ENCODE assay signal across 1 cellular context in the genomic region with DNA sequence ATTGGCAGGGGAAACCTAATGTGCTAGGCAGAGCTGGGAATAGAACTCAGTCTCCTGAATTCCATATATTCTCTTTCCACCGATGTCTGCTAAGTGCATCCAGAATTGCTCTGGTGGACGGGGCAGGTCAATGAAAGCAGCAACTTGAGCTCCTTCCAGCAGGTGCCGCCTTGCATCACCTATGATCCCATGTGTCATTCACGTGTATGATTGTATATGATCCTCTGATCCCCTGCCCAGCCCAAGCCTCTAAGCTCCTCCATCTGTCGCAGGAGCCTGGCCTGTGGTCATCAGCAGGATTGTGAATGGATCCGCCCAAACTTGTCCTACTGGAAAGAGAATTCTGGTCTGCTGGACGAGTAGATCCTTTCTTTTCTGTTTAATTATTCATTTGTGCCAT.
TF ChIP-seq lines count a peak whose summit lies in the region.

No MANE protein-coding gene starts in this region.

TF ChIP-seq in K562, 482 proteins besides CTCF, POLR2A, EP300 and RAD21 (continued from another document):
- TF ChIP-seq, protein P1, sequence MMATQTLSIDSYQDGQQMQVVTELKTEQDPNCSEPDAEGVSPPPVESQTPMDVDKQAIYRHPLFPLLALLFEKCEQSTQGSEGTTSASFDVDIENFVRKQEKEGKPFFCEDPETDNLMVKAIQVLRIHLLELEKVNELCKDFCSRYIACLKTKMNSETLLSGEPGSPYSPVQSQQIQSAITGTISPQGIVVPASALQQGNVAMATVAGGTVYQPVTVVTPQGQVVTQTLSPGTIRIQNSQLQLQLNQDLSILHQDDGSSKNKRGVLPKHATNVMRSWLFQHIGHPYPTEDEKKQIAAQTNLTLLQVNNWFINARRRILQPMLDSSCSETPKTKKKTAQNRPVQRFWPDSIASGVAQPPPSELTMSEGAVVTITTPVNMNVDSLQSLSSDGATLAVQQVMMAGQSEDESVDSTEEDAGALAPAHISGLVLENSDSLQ (IDR thresholded peaks at IDR 0.05) = peak; percentile 57
- TF ChIP-seq, protein P2, sequence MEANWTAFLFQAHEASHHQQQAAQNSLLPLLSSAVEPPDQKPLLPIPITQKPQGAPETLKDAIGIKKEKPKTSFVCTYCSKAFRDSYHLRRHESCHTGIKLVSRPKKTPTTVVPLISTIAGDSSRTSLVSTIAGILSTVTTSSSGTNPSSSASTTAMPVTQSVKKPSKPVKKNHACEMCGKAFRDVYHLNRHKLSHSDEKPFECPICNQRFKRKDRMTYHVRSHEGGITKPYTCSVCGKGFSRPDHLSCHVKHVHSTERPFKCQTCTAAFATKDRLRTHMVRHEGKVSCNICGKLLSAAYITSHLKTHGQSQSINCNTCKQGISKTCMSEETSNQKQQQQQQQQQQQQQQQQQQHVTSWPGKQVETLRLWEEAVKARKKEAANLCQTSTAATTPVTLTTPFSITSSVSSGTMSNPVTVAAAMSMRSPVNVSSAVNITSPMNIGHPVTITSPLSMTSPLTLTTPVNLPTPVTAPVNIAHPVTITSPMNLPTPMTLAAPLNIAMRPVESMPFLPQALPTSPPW (CRISPR knock-in tag; IDR thresholded peaks at IDR 0.05) = no peak
- TF ChIP-seq BHLHE40 (IDR thresholded peaks at IDR 0.05; ENCODE audit: low read length) (peak; percentile 57; the same call in 1 of the 2 replicates), MEIS2 (IDR thresholded peaks at IDR 0.05; ENCODE audit: partially characterized antibody) (peak; percentile 8)
